In the genomic region with DNA sequence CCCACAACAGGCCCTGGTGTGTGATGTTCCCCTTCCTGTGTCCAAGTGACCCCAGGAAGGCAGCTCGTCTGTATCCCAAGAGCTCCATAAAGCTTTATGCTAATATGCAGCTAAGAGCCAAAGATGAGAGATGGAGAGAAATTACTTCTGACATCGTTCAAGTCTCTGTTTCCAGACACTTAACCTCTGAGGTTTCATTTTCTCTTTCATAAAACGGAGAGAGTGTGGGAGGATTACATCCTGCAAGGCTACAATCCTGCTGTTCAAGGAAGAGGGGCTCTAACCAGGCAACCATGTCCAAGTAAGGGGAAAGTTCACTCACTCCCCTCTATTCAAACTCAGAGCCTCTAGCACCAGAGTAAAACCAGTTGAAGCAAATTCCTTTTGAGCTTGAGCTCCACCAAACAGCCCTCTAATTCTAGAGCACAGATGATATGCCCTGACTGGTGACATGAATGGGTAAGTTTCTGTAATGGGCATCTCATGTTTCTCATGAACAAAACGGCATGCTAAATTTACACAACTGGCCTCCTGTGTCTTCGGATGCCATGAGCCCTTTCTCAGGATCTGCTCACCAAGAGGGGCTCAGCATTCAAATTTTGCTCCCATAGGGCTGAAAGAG, we compare ENCODE assay signal across 13 cellular contexts.
DNase-seq lines count a peak whose midpoint lies in the region; ATAC-seq, FAIRE-seq and TF ChIP-seq lines count a peak whose summit lies in the region.
"Had no signal": no experiment of that assay in that cellular context is flagged by ENCODE, and none has a peak within 500 bp of the region (broad histone marks: within the 10 kb centered on the region; RNA-seq: fewer than 3 reads in every experiment).

No MANE protein-coding gene starts in this region.

- no peak for TF ChIP-seq POLR2A in uterus (IDR thresholded peaks at IDR 0.05)

- H3K4me1 Mint-ChIP-seq in activated B cell treated with CpG ODN at 0.5 μM for 24 hours: peaks cover 15% of the 10 kb centered on the region

- H3K36me3 ChIP-seq in BLaER1 (no peaks in the 10 kb centered on the region), uterus (no peaks in the 10 kb centered on the region)
- H3K36me3 ChIP-seq: sigmoid colon had no signal

- peaks cover 5% of the 10 kb centered on the region for H3K27me3 Mint-ChIP-seq in activated B cell treated with CpG ODN at 0.5 μM for 24 hours

- H3K4me3 ChIP-seq in BLaER1 (no peak overlapping the region), uterus (no peak overlapping the region)
- H3K4me3 ChIP-seq: sigmoid colon had no signal

- CTCF ChIA-PET in activated B cell treated with CpG ODN at 0.5 μM for 24 hours (lab: Charles Lee): no interaction called here

- ATAC-seq in GM18907 (IDR thresholded peaks at IDR 0.05; ENCODE audit: unreplicated experiment) (peak; percentile 52), HG02885 (IDR thresholded peaks at IDR 0.05; ENCODE audit: poor library complexity, unreplicated experiment) (peak; percentile 54), activated B cell treated with CpG ODN at 0.5 μM for 24 hours (ENCODE audit: low read depth) (no peak)
- ATAC-seq: foreskin keratinocyte had no signal

- H3K4me1 ChIP-seq in BLaER1 (0 out of 2 replicates have a peak, but pooled peaks cover 4% of the 10 kb centered on the region), uterus (no peaks in the 10 kb centered on the region)
- H3K4me1 ChIP-seq: foreskin keratinocyte, sigmoid colon had no signal

- no peak for DNase-seq in activated B cell treated with CpG ODN at 0.5 μM for 24 hours
- DNase-seq in uterus: no peak
- no peak for DNase-seq in NCI-H146 (lab: John Stamatoyannopoulos, UW)
- no peak for DNase-seq in hippocampal formation (lab: John Stamatoyannopoulos, UW)
- no peak for DNase-seq in D721Med (ENCODE audit: insufficient read length, low spot score)
- DNase-seq: foreskin keratinocyte; NCI-H1105 treated with DMSO at 0.1 percent for 48 hours; sigmoid colon; stimulated activated CD8-positive, alpha-beta memory T cell treated with anti-CD3 and anti-CD28 coated beads, Interleukin-4, amount 100 ng/mL, for 48 hours had no signal

- no peak overlapping the region for H3K9ac ChIP-seq in BLaER1

- H3K36me3 Mint-ChIP-seq in activated B cell treated with CpG ODN at 0.5 μM for 24 hours (ENCODE audit: low read depth): no peaks in the 10 kb centered on the region

- H3K9me3 ChIP-seq in BLaER1 (no peaks in the 10 kb centered on the region), uterus (no peaks in the 10 kb centered on the region)
- H3K9me3 ChIP-seq: sigmoid colon had no signal

- intact Hi-C loops in activated B cell treated with CpG ODN at 0.5 μM for 24 hours (cut with micrococcal nuclease) (no loop called here), uterus (cut with DNase I; ENCODE audit: low total_unique reads) (no loop called here)

- peak overlapping the region; percentile 79 for H3K27ac Mint-ChIP-seq in activated B cell treated with CpG ODN at 0.5 μM for 24 hours

- TF ChIP-seq CTCF in activated B cell treated with CpG ODN at 0.5 μM for 24 hours (IDR thresholded peaks at IDR 0.05) (no peak), uterus (IDR thresholded peaks at IDR 0.05) (no peak), D721Med (IDR thresholded peaks at IDR 0.05; ENCODE audit: insufficient read depth, missing control alignments) (no peak)

- H3K4me3 Mint-ChIP-seq in activated B cell treated with CpG ODN at 0.5 μM for 24 hours: peak overlapping the region; percentile 73

- peak overlapping the region; percentile 25 for H3K4me2 ChIP-seq in BLaER1

- H3K27ac ChIP-seq in BLaER1 (no peak overlapping the region), uterus (no peak overlapping the region)
- H3K27ac ChIP-seq: foreskin keratinocyte, RWPE1, sigmoid colon had no signal

- no peaks in the 10 kb centered on the region for H3K9me3 Mint-ChIP-seq in activated B cell treated with CpG ODN at 0.5 μM for 24 hours

- POLR2A ChIA-PET in activated B cell treated with CpG ODN at 0.5 μM for 24 hours (lab: Charles Lee): interaction anchor here (1.0 kb wide), 1 partner anchor 24 kb away, joined by 3 read pairs; no protein-coding TSS in a partner anchor

- H3K27me3 ChIP-seq in BLaER1: no peaks in the 10 kb centered on the region
- no peaks in the 10 kb centered on the region for H3K27me3 ChIP-seq in uterus
- H3K27me3 ChIP-seq: foreskin keratinocyte, sigmoid colon had no signal

- no peak for FAIRE-seq in D721Med (lab: Jason Lieb, UNC)

- H4K20me1 ChIP-seq in BLaER1: no peaks in the 10 kb centered on the region
